1 cellular context compared by ENCODE assay signal in the genomic region with DNA sequence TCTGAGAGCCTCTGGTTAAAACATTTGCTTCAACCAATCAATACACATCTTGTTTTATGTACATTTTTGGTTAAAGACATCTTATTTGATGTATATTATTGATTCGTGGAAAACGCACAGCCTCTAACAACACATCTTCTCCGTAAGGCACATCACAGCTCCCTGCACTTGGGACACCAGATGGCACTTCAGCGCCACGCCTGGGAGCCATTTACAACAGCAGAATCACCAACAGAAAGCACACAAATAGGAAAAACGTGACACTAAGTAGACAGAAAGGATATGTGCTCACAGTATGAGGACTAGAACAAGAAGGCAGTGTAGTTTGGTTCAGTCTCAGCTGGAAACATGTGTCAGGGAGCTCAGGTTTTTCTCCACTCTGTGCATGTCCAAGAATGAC.
TF ChIP-seq lines count a peak whose summit lies in the region.

No MANE protein-coding gene starts in this region.

TF ChIP-seq in SK-N-SH treated with all-trans-retinoic acid at 6 μM for 48 hours, 23 proteins besides CTCF, POLR2A, EP300 and RAD21 (continued from another document):
- TF ChIP-seq, protein P1, sequence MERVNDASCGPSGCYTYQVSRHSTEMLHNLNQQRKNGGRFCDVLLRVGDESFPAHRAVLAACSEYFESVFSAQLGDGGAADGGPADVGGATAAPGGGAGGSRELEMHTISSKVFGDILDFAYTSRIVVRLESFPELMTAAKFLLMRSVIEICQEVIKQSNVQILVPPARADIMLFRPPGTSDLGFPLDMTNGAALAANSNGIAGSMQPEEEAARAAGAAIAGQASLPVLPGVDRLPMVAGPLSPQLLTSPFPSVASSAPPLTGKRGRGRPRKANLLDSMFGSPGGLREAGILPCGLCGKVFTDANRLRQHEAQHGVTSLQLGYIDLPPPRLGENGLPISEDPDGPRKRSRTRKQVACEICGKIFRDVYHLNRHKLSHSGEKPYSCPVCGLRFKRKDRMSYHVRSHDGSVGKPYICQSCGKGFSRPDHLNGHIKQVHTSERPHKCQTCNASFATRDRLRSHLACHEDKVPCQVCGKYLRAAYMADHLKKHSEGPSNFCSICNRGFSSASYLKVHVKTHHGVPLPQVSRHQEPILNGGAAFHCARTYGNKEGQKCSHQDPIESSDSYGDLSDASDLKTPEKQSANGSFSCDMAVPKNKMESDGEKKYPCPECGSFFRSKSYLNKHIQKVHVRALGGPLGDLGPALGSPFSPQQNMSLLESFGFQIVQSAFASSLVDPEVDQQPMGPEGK (CRISPR knock-in tag; IDR thresholded peaks at IDR 0.05; ENCODE audit: borderline replicate concordance): no peak
- TF ChIP-seq ZNF8 (CRISPR knock-in tag; IDR thresholded peaks at IDR 0.05) (no peak), ZFP30 (CRISPR knock-in tag; IDR thresholded peaks at IDR 0.05) (no peak), SNAI2 (CRISPR knock-in tag; IDR thresholded peaks at IDR 0.05) (no peak), CSDC2 (CRISPR knock-in tag; IDR thresholded peaks at IDR 0.05) (no peak), PPARA (CRISPR knock-in tag; IDR thresholded peaks at IDR 0.05; ENCODE audit: borderline replicate concordance) (no peak)
